In the genomic region with DNA sequence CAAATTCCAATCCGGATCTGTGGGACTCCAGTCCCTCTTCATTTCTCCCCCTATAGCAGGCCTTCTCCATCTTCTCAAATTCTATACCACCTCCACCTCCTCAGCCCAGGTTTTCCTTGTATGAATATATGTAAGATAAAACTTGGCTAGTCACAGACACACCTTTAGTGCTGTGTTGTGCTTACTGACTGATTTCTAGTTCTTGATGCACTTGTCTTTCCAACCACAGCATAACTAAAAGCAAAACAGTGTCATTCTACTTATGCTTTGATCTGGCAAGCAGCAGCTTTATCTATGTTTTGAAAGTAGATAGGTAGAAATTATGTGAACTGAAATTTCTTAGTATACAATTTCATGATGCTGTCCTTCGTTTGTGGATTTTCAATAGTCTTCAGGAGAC, we compare ENCODE assay signal across 24 cellular contexts. TPM values are rescaled to one million over a fixed set of nuclear protein-coding genes. Genes with fewer than 3 reads are reported as not detected.
DNase-seq lines count a peak whose midpoint lies in the region; ATAC-seq and TF ChIP-seq lines count a peak whose summit lies in the region.
"Had no signal": no experiment of that assay in that cellular context is flagged by ENCODE, and none has a peak within 500 bp of the region (broad histone marks: within the 10 kb centered on the region; RNA-seq: fewer than 3 reads in every experiment).

No MANE protein-coding gene starts in this region.

- H3K4me2 ChIP-seq in GM23248 (ENCODE audit: unreplicated experiment) = no peak overlapping the region

- H3K4me1 Mint-ChIP-seq in activated CD8-positive, alpha-beta memory T cell treated with anti-CD3 and anti-CD28 coated beads, Interleukin-2, amount 10 ng/mL, durations not matched to agents 7 days and 5 days = peaks cover 58% of the 10 kb centered on the region
- H3K4me1 Mint-ChIP-seq in activated T-helper 17 cell treated with anti-CD3 and anti-CD28 coated beads, Interleukin-2, amount 50 U/mL, for 72 hours = peaks cover 41% of the 10 kb centered on the region
- H3K4me1 Mint-ChIP-seq in osteocyte (ENCODE audit: unreplicated experiment) = peaks cover 37% of the 10 kb centered on the region
- H3K4me1 Mint-ChIP-seq: B cell had no signal

- peaks cover 96% of the 10 kb centered on the region for H3F3A ChIP-seq in GM23248 (ENCODE audit: insufficient read depth)

- H3K9ac ChIP-seq in GM23248 = no peak overlapping the region

- CTCF ChIA-PET in activated CD8-positive, alpha-beta memory T cell treated with anti-CD3 and anti-CD28 coated beads, Interleukin-2, amount 10 ng/mL, durations not matched to agents 7 days and 5 days (lab: Charles Lee) = interaction anchor here (1.3 kb wide), 1 partner anchor 24 kb away, joined by 4 read pairs; no protein-coding TSS in a partner anchor

- peaks cover 44% of the 10 kb centered on the region for H3K36me3 Mint-ChIP-seq in activated CD8-positive, alpha-beta memory T cell treated with anti-CD3 and anti-CD28 coated beads, Interleukin-2, amount 10 ng/mL, durations not matched to agents 7 days and 5 days
- H3K36me3 Mint-ChIP-seq in activated T-helper 17 cell treated with anti-CD3 and anti-CD28 coated beads, Interleukin-2, amount 50 U/mL, for 72 hours (ENCODE audit: low read depth) = peaks cover 80% of the 10 kb centered on the region
- peaks cover 69% of the 10 kb centered on the region for H3K36me3 Mint-ChIP-seq in osteocyte (ENCODE audit: unreplicated experiment)

- in situ Hi-C loops in GM23248 (cut with MboI) = no loop called here

- H3K4me1 ChIP-seq in GM23248 (ENCODE audit: insufficient read depth) = peaks cover 16% of the 10 kb centered on the region
- H3K4me1 ChIP-seq: colonic mucosa, foreskin keratinocyte, upper lobe of left lung had no signal

- no peak for TF ChIP-seq CTCF in osteocyte (IDR thresholded peaks at IDR 0.05)

- ATAC-seq in activated CD8-positive, alpha-beta memory T cell treated with anti-CD3 and anti-CD28 coated beads, Interleukin-2, amount 10 ng/mL, durations not matched to agents 7 days and 5 days = peak; percentile 47
- peak; percentile 73 for ATAC-seq in activated T-helper 17 cell treated with anti-CD3 and anti-CD28 coated beads, Interleukin-2, amount 50 U/mL, for 72 hours (replicated peaks)
- ATAC-seq in HG03025 (IDR thresholded peaks at IDR 0.05; ENCODE audit: low FRiP score, unreplicated experiment) (no peak), GM21515 (IDR thresholded peaks at IDR 0.05; ENCODE audit: unreplicated experiment) (no peak)
- ATAC-seq: esophagus mucosa, foreskin keratinocyte, left cardiac atrium, right lobe of liver had no signal

- no peak overlapping the region for H3K4me3 Mint-ChIP-seq in activated CD8-positive, alpha-beta memory T cell treated with anti-CD3 and anti-CD28 coated beads, Interleukin-2, amount 10 ng/mL, durations not matched to agents 7 days and 5 days
- H3K4me3 Mint-ChIP-seq in activated T-helper 17 cell treated with anti-CD3 and anti-CD28 coated beads, Interleukin-2, amount 50 U/mL, for 72 hours = peak overlapping the region; percentile 32
- H3K4me3 Mint-ChIP-seq in osteocyte (ENCODE audit: unreplicated experiment) = no peak overlapping the region
- H3K4me3 Mint-ChIP-seq: B cell had no signal

- no peaks in the 10 kb centered on the region for H3K9me2 ChIP-seq in GM23248 (ENCODE audit: insufficient read depth)

- H4K20me1 ChIP-seq in GM23248 (ENCODE audit: insufficient read depth) = no peaks in the 10 kb centered on the region

- peaks cover 98% of the 10 kb centered on the region for H3K36me3 ChIP-seq in GM23248 (ENCODE audit: low read depth)

- no peak overlapping the region for H2AFZ ChIP-seq in GM23248

- 0 out of 2 replicates have a peak overlapping the region, but pooled peaks have one; percentile 10 for H3K27ac ChIP-seq in GM23248
- H3K27ac ChIP-seq: colonic mucosa, foreskin keratinocyte, HL-60, right lobe of liver, upper lobe of left lung had no signal

- no peaks in the 10 kb centered on the region for H3K27me3 ChIP-seq in GM23248 (replicated peaks; ENCODE audit: insufficient read depth)
- H3K27me3 ChIP-seq: colonic mucosa, foreskin keratinocyte, right lobe of liver, upper lobe of left lung had no signal

- DNase-seq in activated CD8-positive, alpha-beta memory T cell treated with anti-CD3 and anti-CD28 coated beads, Interleukin-2, amount 10 ng/mL, durations not matched to agents 7 days and 5 days = no peak
- DNase-seq in activated CD8-positive, alpha-beta memory T cell treated with anti-CD3 and anti-CD28 coated beads for 24 hours = no peak
- no peak for DNase-seq in GM23248
- no peak for DNase-seq in osteocyte (ENCODE audit: extremely low spot score, unreplicated experiment)
- no peak for DNase-seq in effector CD4-positive, alpha-beta T cell
- DNase-seq: activated CD4-positive, alpha-beta T cell treated with anti-CD3 and anti-CD28 coated beads, Interleukin-2, amount 50 U/mL, for 4 hours; amygdala; colonic mucosa; COR-L47; DMS79; foreskin keratinocyte; left cardiac atrium; mammary epithelial cell; NCI-H187; NCI-H2171 treated with DMSO at 0.1 percent for 48 hours; NCI-H526 treated with DMSO at 0.1 percent for 48 hours; right lobe of liver; upper lobe of left lung had no signal

- H3K9me3 ChIP-seq in GM23248 (ENCODE audit: low read depth) = no peaks in the 10 kb centered on the region
- H3K9me3 ChIP-seq: colonic mucosa, right lobe of liver, upper lobe of left lung had no signal

- H3K27ac Mint-ChIP-seq in activated CD8-positive, alpha-beta memory T cell treated with anti-CD3 and anti-CD28 coated beads, Interleukin-2, amount 10 ng/mL, durations not matched to agents 7 days and 5 days = peak overlapping the region; percentile 72
- peak overlapping the region; percentile 54 for H3K27ac Mint-ChIP-seq in activated T-helper 17 cell treated with anti-CD3 and anti-CD28 coated beads, Interleukin-2, amount 50 U/mL, for 72 hours
- peak overlapping the region; percentile 58 for H3K27ac Mint-ChIP-seq in osteocyte (ENCODE audit: unreplicated experiment)
- H3K27ac Mint-ChIP-seq: B cell had no signal

- H3K4me3 ChIP-seq in GM23248 = no peak overlapping the region
- H3K4me3 ChIP-seq: colonic mucosa, right lobe of liver, upper lobe of left lung had no signal

- WGBS in GM23248 (ENCODE audit: low coverage in 1 of 2, low lambda C conversion rate in 2 of 2, missing lambda C conversion rate in 2 of 2), 2 experiments = 96% methylated on average over 2 of the region's 2 CpGs

- H3K79me2 ChIP-seq in GM23248 (ENCODE audit: insufficient read depth) = peaks cover 57% of the 10 kb centered on the region

- no peaks in the 10 kb centered on the region for H3K9me3 Mint-ChIP-seq in activated CD8-positive, alpha-beta memory T cell treated with anti-CD3 and anti-CD28 coated beads, Interleukin-2, amount 10 ng/mL, durations not matched to agents 7 days and 5 days (ENCODE audit: low read depth)
- H3K9me3 Mint-ChIP-seq in activated T-helper 17 cell treated with anti-CD3 and anti-CD28 coated beads, Interleukin-2, amount 50 U/mL, for 72 hours = no peaks in the 10 kb centered on the region
- no peaks in the 10 kb centered on the region for H3K9me3 Mint-ChIP-seq in osteocyte (ENCODE audit: unreplicated experiment)

- peaks cover 3% of the 10 kb centered on the region for H3K27me3 Mint-ChIP-seq in activated CD8-positive, alpha-beta memory T cell treated with anti-CD3 and anti-CD28 coated beads, Interleukin-2, amount 10 ng/mL, durations not matched to agents 7 days and 5 days
- H3K27me3 Mint-ChIP-seq in activated T-helper 17 cell treated with anti-CD3 and anti-CD28 coated beads, Interleukin-2, amount 50 U/mL, for 72 hours = no peaks in the 10 kb centered on the region
- no peaks in the 10 kb centered on the region for H3K27me3 Mint-ChIP-seq in osteocyte (ENCODE audit: unreplicated experiment)
- H3K27me3 Mint-ChIP-seq: B cell had no signal

RNA-seq across cellular contexts. Expression of gene CCNI, which starts 47.5 kb away (rescaled TPM):
- 100 to 1,000 TPM; 179 to 221 TPM for total RNA-seq in activated CD8-positive, alpha-beta memory T cell treated with anti-CD3 and anti-CD28 coated beads, Interleukin-2, amount 10 ng/mL, durations not matched to agents 7 days and 5 days
- total RNA-seq in GM23248 (2014; rRNA removed; shearing (Covaris generic)) = 121 and 125 TPM in 2 replicates
- 158 and 166 TPM in 2 replicates for polyA plus RNA-seq in GM23248 (2016; fragmentation: Nextera tagmentation; extraction: Ambion mirVana)
- total RNA-seq in activated T-helper 17 cell treated with anti-CD3 and anti-CD28 coated beads, Interleukin-2, amount 50 U/mL, for 72 hours = 100 to 1,000 TPM; 182 to 306 TPM
- 320 and 329 TPM in 2 replicates for total RNA-seq in osteocyte

Comparison
In these comparisons a context has a peak if more than half of its experiments do, and no peak if none do; other contexts are left out.
1. ATAC-seq: peak in activated CD8-positive, alpha-beta memory T cell treated with anti-CD3 and anti-CD28 coated beads, Interleukin-2, amount 10 ng/mL, durations not matched to agents 7 days and 5 days (single experiment) and activated T-helper 17 cell treated with anti-CD3 and anti-CD28 coated beads, Interleukin-2, amount 50 U/mL, for 72 hours (single experiment); none in HG03025 (single experiment) and GM21515 (single experiment).
2. Peak in every context shown above with its lines, with median percentiles within 50 percentile points of each other: H3K27ac Mint-ChIP-seq.